ENCODE assay signal across 9 cellular contexts in the genomic region with DNA sequence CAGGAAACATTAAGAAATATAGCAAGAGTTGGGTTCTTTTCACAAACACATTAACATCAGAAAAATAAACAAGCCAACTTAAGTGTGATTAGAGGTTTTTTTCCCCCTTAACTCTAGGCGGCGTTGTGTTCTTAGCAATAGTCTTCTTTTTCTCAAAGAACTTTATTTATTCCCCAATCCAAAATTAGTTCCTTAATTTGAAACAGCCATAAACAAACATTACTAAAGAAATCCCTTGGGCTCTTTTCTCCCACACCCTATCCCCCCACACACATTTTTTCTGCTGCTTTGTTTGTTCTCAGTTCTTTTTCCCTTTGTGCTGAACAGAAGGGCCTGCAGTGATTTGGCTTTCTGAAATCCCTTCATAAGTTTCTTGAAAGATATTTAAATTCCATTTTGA. TPM values are rescaled to one million over a fixed set of nuclear protein-coding genes. Genes with fewer than 3 reads are reported as not detected.
DNase-seq lines count a peak whose midpoint lies in the region; ATAC-seq and TF ChIP-seq lines count a peak whose summit lies in the region.
"Had no signal": no experiment of that assay in that cellular context is flagged by ENCODE, and none has a peak within 500 bp of the region (broad histone marks: within the 10 kb centered on the region; RNA-seq: fewer than 3 reads in every experiment).

No MANE protein-coding gene starts in this region.

- DNase-seq in H4 (ENCODE audit: low spot score) (peak; percentile 23), fibroblast of the aortic adventitia (ENCODE audit: low read depth) (peak; percentile 62), inferior parietal cortex (ENCODE audit: extremely low spot score) (no peak), putamen (ENCODE audit: low spot score) (no peak)

- H3K36me3 ChIP-seq in skeletal muscle tissue (ENCODE audit: control insufficient read depth in 3 of 3, insufficient read depth in 3 of 3, low read length in 3 of 3), result no peaks in the 10 kb centered on the region

- H3K9me3 ChIP-seq in skeletal muscle tissue (ENCODE audit: control insufficient read depth in 3 of 3, low read length in 3 of 3), result no peaks in the 10 kb centered on the region

- no peak overlapping the region for H3K9ac ChIP-seq in skeletal muscle tissue (ENCODE audit: low read depth in 1 of 3, low read length in 3 of 3)

- no peaks in the 10 kb centered on the region for H3K27me3 ChIP-seq in skeletal muscle tissue (ENCODE audit: control insufficient read depth in 3 of 3, insufficient read depth in 3 of 3, low read length in 3 of 3)

- peak; percentile 40; the same call in 1 of the 3 replicates for ATAC-seq in SK-N-SH treated with all-trans-retinoic acid at 6 μM for 48 hours
- no peak for ATAC-seq in HG03095 (IDR thresholded peaks at IDR 0.05; ENCODE audit: unreplicated experiment)
- ATAC-seq in GM21447 (IDR thresholded peaks at IDR 0.05; ENCODE audit: unreplicated experiment), result no peak

- H3K4me1 ChIP-seq in skeletal muscle tissue (ENCODE audit: control insufficient read depth in 3 of 3, insufficient read depth in 3 of 3, low read length in 3 of 3), result peaks cover 0 to 12% (median 9%) of the 10 kb centered on the region in 3 donors

- TF ChIP-seq CTCF in fibroblast of the aortic adventitia (IDR thresholded peaks at IDR 0.05; ENCODE audit: insufficient read depth, low read length), result peak; percentile 64

- no peak overlapping the region for H3K4me3 ChIP-seq in fibroblast of the aortic adventitia (ENCODE audit: low read depth, low read length)
- H3K4me3 ChIP-seq in skeletal muscle tissue (ENCODE audit: low read length in 3 of 3), result no peak overlapping the region
- H3K4me3 ChIP-seq: skin epidermis had no signal

- H3K27ac ChIP-seq in skeletal muscle tissue (ENCODE audit: low read depth, low read length), result peak overlapping the region; percentile 21

TF ChIP-seq in SK-N-SH treated with all-trans-retinoic acid at 6 μM for 48 hours, 23 proteins besides CTCF, POLR2A, EP300 and RAD21:
- TF ChIP-seq CSDC2 (CRISPR knock-in tag; IDR thresholded peaks at IDR 0.05), result no peak
- TF ChIP-seq ZNF565 (CRISPR knock-in tag; conservative IDR thresholded peaks at IDR 0.05; ENCODE audit: low read depth), result no peak

RNA-seq across cellular contexts. Expression of gene MYO1B, which starts 13.2 kb away (rescaled TPM):
- 51.0 and 58.5 TPM in 2 replicates for total RNA-seq in H4 (2014; rRNA removed; shearing (Covaris generic))
- 75.3 and 103 TPM in 2 replicates for total RNA-seq in fibroblast of the aortic adventitia (ENCODE audit: low replicate concordance)
- 125 TPM for total RNA-seq in skeletal muscle tissue

Comparison
In these comparisons a context has a peak if more than half of its experiments do, and no peak if none do; other contexts are left out.
1. DNase-seq: peak in H4 (single experiment) and fibroblast of the aortic adventitia (single experiment); none in inferior parietal cortex (single experiment) and putamen (single experiment).